ENCODE assay signal across 11 cellular contexts in the genomic region with DNA sequence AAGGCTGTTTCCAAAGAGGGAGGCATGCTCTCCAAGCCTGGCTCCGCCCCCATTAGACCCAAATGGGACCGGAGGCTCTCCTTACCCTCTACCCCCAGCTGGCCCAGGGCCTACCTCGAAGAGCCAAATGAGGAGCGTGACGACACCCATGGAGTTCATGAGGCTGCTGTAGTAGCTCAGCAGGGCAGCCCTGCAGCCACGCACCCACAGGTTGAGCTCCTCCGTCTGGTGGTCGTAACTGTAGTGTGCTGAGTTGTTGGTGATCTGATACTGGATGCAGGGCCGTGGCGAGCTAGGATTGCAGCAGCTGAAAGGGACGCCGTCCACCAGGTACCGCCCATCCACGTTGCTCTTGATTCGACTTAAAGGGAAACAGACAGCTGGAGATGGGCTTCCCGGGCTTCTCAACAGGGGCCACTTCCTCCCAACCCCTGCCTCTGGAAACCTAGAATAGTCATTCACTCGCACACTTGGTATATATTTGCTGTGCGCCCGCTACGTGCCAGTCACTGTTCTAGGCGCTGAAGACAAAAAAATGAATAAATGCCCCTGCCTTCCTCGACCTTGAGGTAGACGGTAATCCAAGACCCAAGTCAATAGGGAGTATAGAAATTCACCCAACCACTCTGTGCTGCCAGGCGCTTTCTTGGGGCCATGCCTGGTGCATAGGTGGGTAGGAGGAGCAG. TPM values are rescaled to one million over a fixed set of nuclear protein-coding genes. Genes with fewer than 3 reads are reported as not detected.
DNase-seq lines count a peak whose midpoint lies in the region; ATAC-seq and TF ChIP-seq lines count a peak whose summit lies in the region.
"Had no signal": no experiment of that assay in that cellular context is flagged by ENCODE, and none has a peak within 500 bp of the region (broad histone marks: within the 10 kb centered on the region; RNA-seq: fewer than 3 reads in every experiment).

No MANE protein-coding gene starts in this region.

- TF ChIP-seq CTCF in cardiac fibroblast (IDR thresholded peaks at IDR 0.05; ENCODE audit: low read depth, low read length), result no peak

- no peaks in the 10 kb centered on the region for H3K4me1 ChIP-seq in iPS-18a (ENCODE audit: control insufficient read depth, low read depth, low read length)

- no peaks in the 10 kb centered on the region for H3K9me3 ChIP-seq in iPS-18a (ENCODE audit: control insufficient read depth, low read depth, low read length)

- no peak overlapping the region for H3K27ac ChIP-seq in iPS-18a (ENCODE audit: low read length)

- peak; percentile 86 for DNase-seq in NCI-H146 (lab: John Stamatoyannopoulos, UW)
- peak in 1 of 2 donors; percentile 74 for DNase-seq in cardiac fibroblast (ENCODE audit: low read depth in 2 of 2)
- no peak for DNase-seq in skeletal muscle cell (ENCODE audit: low read depth)
- DNase-seq in occipital lobe (lab: John Stamatoyannopoulos, UW), result no peak
- no peak for DNase-seq in RKO (ENCODE audit: low spot score)
- DNase-seq in NAMALWA (ENCODE audit: low spot score), result no peak
- DNase-seq: NCI-H446 had no signal

- H3K4me3 ChIP-seq in cardiac fibroblast (replicated peaks in 1 of 2; ENCODE audit: low read depth in 2 of 2, low read length in 2 of 2) (peak overlapping the region; percentile 24 to 47), iPS-18a (ENCODE audit: low read length) (peak overlapping the region; percentile 55), skeletal muscle cell (ENCODE audit: low read depth, low read length) (peak overlapping the region; percentile 23)
- H3K4me3 ChIP-seq: GM12878 had no signal

- H3K27me3 ChIP-seq in iPS-18a (ENCODE audit: control insufficient read depth, insufficient read depth, low read length), result no peaks in the 10 kb centered on the region

- H3K9ac ChIP-seq in iPS-18a (ENCODE audit: low read length), result peak overlapping the region; percentile 24

- H3K36me3 ChIP-seq in iPS-18a (ENCODE audit: control insufficient read depth, low read depth, low read length), result no peaks in the 10 kb centered on the region

- no peak for ATAC-seq in GM19467 (IDR thresholded peaks at IDR 0.05; ENCODE audit: unreplicated experiment)
- ATAC-seq: GM12878 had no signal

RNA-seq across cellular contexts. Expression of gene PRPH2, which starts 18.0 kb away (rescaled TPM):
- total RNA-seq in occipital lobe, result 5.0 TPM
- total RNA-seq: bronchial epithelial cell, GM12878 had no signal

RNA-seq across cellular contexts. Expression of gene TBCC, which starts 41.5 kb away (rescaled TPM):
- 63.2 TPM for total RNA-seq in occipital lobe
